In genomic region chr10:120982507-120982906, GRCh38 we compare ENCODE assay signal across 16 cellular contexts.
"Had no signal": no experiment of that assay in that cellular context is flagged by ENCODE, and none has a peak within 500 bp of the region (broad histone marks: within the 10 kb centered on the region; RNA-seq: fewer than 3 reads in every experiment).

No MANE protein-coding gene starts in this region.

- H3K4me3 Mint-ChIP-seq: activated CD8-positive, alpha-beta memory T cell treated with anti-CD3 and anti-CD28 coated beads, Interleukin-2, amount 10 ng/mL, durations not matched to agents 7 days and 5 days; activated T-cell treated with anti-CD3 and anti-CD28 coated beads, Interleukin-2, amount 50 U/mL, for 4 hours; dendritic cell treated with granulocyte-macrophage colony-stimulating factor and Interleukin-4, amounts not matched to agents 40 ng/mL and 50 ng/mL, for 4 days; neural progenitor cell; stimulated activated memory B cell treated with anti-CD40 and anti-IgM and Interleukin-4, amounts not matched to agents 10 μg/mL and 1 μg/mL and 100 μg/mL, for 72 hours had no signal

- DNase-seq: activated CD8-positive, alpha-beta memory T cell treated with anti-CD3 and anti-CD28 coated beads, Interleukin-2, amount 10 ng/mL, durations not matched to agents 7 days and 5 days; activated effector memory CD4-positive, alpha-beta T cell treated with anti-CD3 and anti-CD28 coated beads, Interleukin-2, amount 50 U/mL, for 16 hours; activated T-cell treated with anti-CD3 and anti-CD28 coated beads, Interleukin-2, amount 50 U/mL, for 4 hours; amniotic stem cell; erythroblast; hypothalamus; left lung; right cardiac atrium; stimulated activated CD4-positive, alpha-beta T cell treated with anti-CD3 and anti-CD28 coated beads, Interleukin-1b, Interleukin-23, amount 100 ng/mL, for 48 hours; T-helper 2 cell had no signal

- H3K4me2 ChIP-seq: neural progenitor cell had no signal

- H3K27ac Mint-ChIP-seq: activated CD8-positive, alpha-beta memory T cell treated with anti-CD3 and anti-CD28 coated beads, Interleukin-2, amount 10 ng/mL, durations not matched to agents 7 days and 5 days; activated naive CD4-positive, alpha-beta T cell treated with anti-CD3 and anti-CD28 coated beads, Interleukin-2, amount 50 U/mL, for 72 hours; dendritic cell treated with granulocyte-macrophage colony-stimulating factor and Interleukin-4, amounts not matched to agents 40 ng/mL and 50 ng/mL, for 4 days; neural progenitor cell; stimulated activated memory B cell treated with anti-CD40 and anti-IgM and Interleukin-4, amounts not matched to agents 10 μg/mL and 1 μg/mL and 100 μg/mL, for 72 hours had no signal

- H3K4me1 Mint-ChIP-seq: stimulated activated memory B cell treated with anti-CD40 and anti-IgM and Interleukin-4, amounts not matched to agents 10 μg/mL and 1 μg/mL and 100 μg/mL, for 72 hours had no signal

- H3K36me3 ChIP-seq: left lung, neural progenitor cell, tibial artery had no signal

- ATAC-seq: activated CD8-positive, alpha-beta memory T cell treated with anti-CD3 and anti-CD28 coated beads, Interleukin-2, amount 10 ng/mL, durations not matched to agents 7 days and 5 days; activated naive CD4-positive, alpha-beta T cell treated with anti-CD3 and anti-CD28 coated beads, Interleukin-2, amount 50 U/mL, for 72 hours; activated T-cell treated with anti-CD3 and anti-CD28 coated beads, Interleukin-2, amount 50 U/mL, for 4 hours; left lung; right cardiac atrium; stimulated activated memory B cell treated with anti-CD40 and anti-IgM and Interleukin-4, amounts not matched to agents 10 μg/mL and 1 μg/mL and 100 μg/mL, for 72 hours had no signal

- H3K36me3 Mint-ChIP-seq: activated CD8-positive, alpha-beta memory T cell treated with anti-CD3 and anti-CD28 coated beads, Interleukin-2, amount 10 ng/mL, durations not matched to agents 7 days and 5 days; brain; neural progenitor cell; stimulated activated memory B cell treated with anti-CD40 and anti-IgM and Interleukin-4, amounts not matched to agents 10 μg/mL and 1 μg/mL and 100 μg/mL, for 72 hours had no signal

- H3K9ac ChIP-seq: neural progenitor cell had no signal

- H3K4me3 ChIP-seq: left lung, neural progenitor cell, tibial artery had no signal

- H2AFZ ChIP-seq: neural progenitor cell had no signal

- H3K9me3 Mint-ChIP-seq: activated T-cell treated with anti-CD3 and anti-CD28 coated beads, Interleukin-2, amount 50 U/mL, for 4 hours had no signal

- H3K9me3 ChIP-seq: left lung, tibial artery had no signal

- H3K27ac ChIP-seq: neural progenitor cell, tibial artery had no signal
